In genomic region chr7:20219446-20220292, GRCh38 we compare ENCODE assay signal across 8 cellular contexts. TPM values are rescaled to one million over a fixed set of nuclear protein-coding genes. Genes with fewer than 3 reads are reported as not detected.
DNase-seq lines count a peak whose midpoint lies in the region; ATAC-seq and TF ChIP-seq lines count a peak whose summit lies in the region.

No MANE protein-coding gene starts in this region.

- no peaks in the 10 kb centered on the region for H3K27me3 ChIP-seq in naive thymus-derived CD4-positive, alpha-beta T cell (ENCODE audit: control insufficient read depth in 2 of 2, insufficient read depth in 2 of 2, low read length in 2 of 2)

- H3K4me1 ChIP-seq in naive thymus-derived CD4-positive, alpha-beta T cell (ENCODE audit: control insufficient read depth in 2 of 2, insufficient read depth in 2 of 2, low read length in 2 of 2), result no peaks in the 10 kb centered on the region

- peaks cover 0 to 3% (median 0%) of the 10 kb centered on the region in 5 donors for H3K36me3 Mint-ChIP-seq in naive thymus-derived CD4-positive, alpha-beta T cell

- H3K4me1 Mint-ChIP-seq in naive thymus-derived CD4-positive, alpha-beta T cell, result peaks cover 0 to 12% (median 4%) of the 10 kb centered on the region in 7 donors

- intact Hi-C loops in naive thymus-derived CD4-positive, alpha-beta T cell (cut with micrococcal nuclease), result no loop called here

- CTCF ChIA-PET in naive thymus-derived CD4-positive, alpha-beta T cell (lab: Charles Lee), result no interaction called here

- no peak overlapping the region for H3K27ac Mint-ChIP-seq in naive thymus-derived CD4-positive, alpha-beta T cell

- no peaks in the 10 kb centered on the region for H3K9me3 ChIP-seq in naive thymus-derived CD4-positive, alpha-beta T cell (ENCODE audit: control insufficient read depth in 2 of 3, low read length in 3 of 3)

- peak; percentile 82 for TF ChIP-seq POLR2A in Raji (IDR thresholded peaks at IDR 0.05; ENCODE audit: insufficient read depth, low read depth, low read length)

- POLR2A ChIA-PET in naive thymus-derived CD4-positive, alpha-beta T cell (lab: Charles Lee), result no interaction called here

- peak overlapping the region in 1 of 10 donors; percentile 20 for H3K4me3 Mint-ChIP-seq in naive thymus-derived CD4-positive, alpha-beta T cell

- H3K27me3 Mint-ChIP-seq in naive thymus-derived CD4-positive, alpha-beta T cell, result peaks cover 0 to 5% (median 0%) of the 10 kb centered on the region in 5 donors

- DNase-seq in GM03348 (ENCODE audit: low spot score) (peak; percentile 18), HT1080 (ENCODE audit: low read depth) (peak; percentile 99), NCI-H2227 treated with DMSO at 0.1 percent for 48 hours (lab: John Stamatoyannopoulos, UW) (no peak)
- peak in 1 of 9 donors; percentile 8 for DNase-seq in naive thymus-derived CD4-positive, alpha-beta T cell

- no peaks in the 10 kb centered on the region for H3K36me3 ChIP-seq in naive thymus-derived CD4-positive, alpha-beta T cell (ENCODE audit: control insufficient read depth in 2 of 3, insufficient read depth in 3 of 3, low read length in 3 of 3)

- ATAC-seq in GM21526 (IDR thresholded peaks at IDR 0.05; ENCODE audit: low FRiP score, unreplicated experiment) (peak; percentile 85), esophagus mucosa (peak; percentile 56), SK-N-SH treated with all-trans-retinoic acid at 6 μM for 48 hours (no peak; the same call in 2 of the 3 replicates)
- ATAC-seq in naive thymus-derived CD4-positive, alpha-beta T cell, result peak; percentile 85

- peaks cover 0 to 7% (median 0%) of the 10 kb centered on the region in 11 donors for H3K9me3 Mint-ChIP-seq in naive thymus-derived CD4-positive, alpha-beta T cell

- H3K4me3 ChIP-seq in naive thymus-derived CD4-positive, alpha-beta T cell (ENCODE audit: low read length), result no peak overlapping the region

- H3K27ac ChIP-seq in naive thymus-derived CD4-positive, alpha-beta T cell (ENCODE audit: low read depth, low read length), result no peak overlapping the region

TF ChIP-seq in SK-N-SH treated with all-trans-retinoic acid at 6 μM for 48 hours, 23 proteins besides CTCF, POLR2A, EP300 and RAD21:
- TF ChIP-seq BACH2 (CRISPR knock-in tag; IDR thresholded peaks at IDR 0.05; ENCODE audit: borderline replicate concordance), result no peak
- TF ChIP-seq ZNF8 (CRISPR knock-in tag; IDR thresholded peaks at IDR 0.05), result no peak
- no peak for TF ChIP-seq ZC3H10 (CRISPR knock-in tag; IDR thresholded peaks at IDR 0.05)
- no peak for TF ChIP-seq PPARA (CRISPR knock-in tag; IDR thresholded peaks at IDR 0.05; ENCODE audit: borderline replicate concordance)
- TF ChIP-seq ZNF70 (CRISPR knock-in tag; IDR thresholded peaks at IDR 0.05), result no peak
- TF ChIP-seq GLIS3 (CRISPR knock-in tag; IDR thresholded peaks at IDR 0.05), result no peak
- TF ChIP-seq PATZ1 (CRISPR knock-in tag; IDR thresholded peaks at IDR 0.05; ENCODE audit: borderline replicate concordance), result no peak
- TF ChIP-seq OSR1 (CRISPR knock-in tag; IDR thresholded peaks at IDR 0.05), result no peak
- TF ChIP-seq TCF4 (CRISPR knock-in tag; IDR thresholded peaks at IDR 0.05; ENCODE audit: borderline replicate concordance), result no peak
- no peak for TF ChIP-seq POU6F1 (CRISPR knock-in tag; IDR thresholded peaks at IDR 0.05; ENCODE audit: borderline replicate concordance, low read depth)
- TF ChIP-seq, protein P1, sequence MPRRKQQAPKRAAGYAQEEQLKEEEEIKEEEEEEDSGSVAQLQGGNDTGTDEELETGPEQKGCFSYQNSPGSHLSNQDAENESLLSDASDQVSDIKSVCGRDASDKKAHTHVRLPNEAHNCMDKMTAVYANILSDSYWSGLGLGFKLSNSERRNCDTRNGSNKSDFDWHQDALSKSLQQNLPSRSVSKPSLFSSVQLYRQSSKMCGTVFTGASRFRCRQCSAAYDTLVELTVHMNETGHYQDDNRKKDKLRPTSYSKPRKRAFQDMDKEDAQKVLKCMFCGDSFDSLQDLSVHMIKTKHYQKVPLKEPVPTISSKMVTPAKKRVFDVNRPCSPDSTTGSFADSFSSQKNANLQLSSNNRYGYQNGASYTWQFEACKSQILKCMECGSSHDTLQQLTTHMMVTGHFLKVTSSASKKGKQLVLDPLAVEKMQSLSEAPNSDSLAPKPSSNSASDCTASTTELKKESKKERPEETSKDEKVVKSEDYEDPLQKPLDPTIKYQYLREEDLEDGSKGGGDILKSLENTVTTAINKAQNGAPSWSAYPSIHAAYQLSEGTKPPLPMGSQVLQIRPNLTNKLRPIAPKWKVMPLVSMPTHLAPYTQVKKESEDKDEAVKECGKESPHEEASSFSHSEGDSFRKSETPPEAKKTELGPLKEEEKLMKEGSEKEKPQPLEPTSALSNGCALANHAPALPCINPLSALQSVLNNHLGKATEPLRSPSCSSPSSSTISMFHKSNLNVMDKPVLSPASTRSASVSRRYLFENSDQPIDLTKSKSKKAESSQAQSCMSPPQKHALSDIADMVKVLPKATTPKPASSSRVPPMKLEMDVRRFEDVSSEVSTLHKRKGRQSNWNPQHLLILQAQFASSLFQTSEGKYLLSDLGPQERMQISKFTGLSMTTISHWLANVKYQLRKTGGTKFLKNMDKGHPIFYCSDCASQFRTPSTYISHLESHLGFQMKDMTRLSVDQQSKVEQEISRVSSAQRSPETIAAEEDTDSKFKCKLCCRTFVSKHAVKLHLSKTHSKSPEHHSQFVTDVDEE (CRISPR knock-in tag; IDR thresholded peaks at IDR 0.05), result no peak

RNA-seq across cellular contexts. Expression of gene MACC1, which starts 2.5 kb away (rescaled TPM):
- not detected in 2 replicates for total RNA-seq in HT1080 (2014; rRNA removed; shearing (Covaris generic))
- polyA plus RNA-seq in HT1080 (2015; cell fraction: cytosol; rRNA removed), result 0.05 TPM in 1 of 2 replicates, not detected in the other
- not detected in 2 replicates for polyA plus RNA-seq in HT1080 (2015; cell fraction: nucleus; rRNA removed)
- total RNA-seq in esophagus mucosa, result 22.3 TPM
- under 1 TPM; 0.08 to 0.24 (median 0.15) TPM for total RNA-seq in naive thymus-derived CD4-positive, alpha-beta T cell
- polyA plus RNA-seq in naive thymus-derived CD4-positive, alpha-beta T cell, result under 1 TPM; 0.03 to 0.08 TPM

Comparison
In these comparisons a context has a peak if more than half of its experiments do, and no peak if none do; other contexts are left out.
1. RNA of gene MACC1, which starts 2.5 kb away (total RNA-seq): 22.3 TPM in esophagus mucosa (single experiment); 0.08 to 0.24 TPM in naive thymus-derived CD4-positive, alpha-beta T cell and not detected in HT1080; every median in the first group is over 10 times any median in the second.